Comparison of ENCODE assay signal across 1 cellular context in genomic region chr2:223460774-223461211, GRCh38.
TF ChIP-seq lines count a peak whose summit lies in the region.

No MANE protein-coding gene starts in this region.

TF ChIP-seq in SK-N-SH, 30 proteins besides CTCF, POLR2A, EP300 and RAD21 (continued from another document):
- TF ChIP-seq, protein P1, sequence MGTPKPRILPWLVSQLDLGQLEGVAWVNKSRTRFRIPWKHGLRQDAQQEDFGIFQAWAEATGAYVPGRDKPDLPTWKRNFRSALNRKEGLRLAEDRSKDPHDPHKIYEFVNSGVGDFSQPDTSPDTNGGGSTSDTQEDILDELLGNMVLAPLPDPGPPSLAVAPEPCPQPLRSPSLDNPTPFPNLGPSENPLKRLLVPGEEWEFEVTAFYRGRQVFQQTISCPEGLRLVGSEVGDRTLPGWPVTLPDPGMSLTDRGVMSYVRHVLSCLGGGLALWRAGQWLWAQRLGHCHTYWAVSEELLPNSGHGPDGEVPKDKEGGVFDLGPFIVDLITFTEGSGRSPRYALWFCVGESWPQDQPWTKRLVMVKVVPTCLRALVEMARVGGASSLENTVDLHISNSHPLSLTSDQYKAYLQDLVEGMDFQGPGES (IDR thresholded peaks at IDR 0.05; ENCODE audit: low read depth, low read length), result no peak
- peak; percentile 96 for TF ChIP-seq JUND (IDR thresholded peaks at IDR 0.05)
- peak; percentile 91 for TF ChIP-seq FOXM1 (IDR thresholded peaks at IDR 0.05; ENCODE audit: low read depth)
- no peak for TF ChIP-seq RFX5 (IDR thresholded peaks at IDR 0.05; ENCODE audit: low read length)
- 0 out of 2 replicates have a peak, but pooled peaks have one; percentile 55 for TF ChIP-seq MAX (IDR thresholded peaks at IDR 0.05; ENCODE audit: low read depth)
- TF ChIP-seq SIN3A (IDR thresholded peaks at IDR 0.05; ENCODE audit: borderline replicate concordance, low read depth, low read length), result no peak
